18 cellular contexts compared by ENCODE assay signal in genomic region chr4:54714631-54715030, GRCh38.
DNase-seq lines count a peak whose midpoint lies in the region; ATAC-seq and TF ChIP-seq lines count a peak whose summit lies in the region.
"Had no signal": no experiment of that assay in that cellular context is flagged by ENCODE, and none has a peak within 500 bp of the region (broad histone marks: within the 10 kb centered on the region; RNA-seq: fewer than 3 reads in every experiment).

No MANE protein-coding gene starts in this region.

- H3K9me3 Mint-ChIP-seq in nephron: peaks cover 3% of the 10 kb centered on the region
- H3K9me3 Mint-ChIP-seq: CD4-positive, alpha-beta T cell; CD8-positive, alpha-beta T cell had no signal

- no peak overlapping the region for H3K4me3 Mint-ChIP-seq in nephron
- H3K4me3 Mint-ChIP-seq: B cell; CD4-positive, alpha-beta T cell; CD8-positive, alpha-beta T cell had no signal

- H3K27me3 Mint-ChIP-seq in nephron (ENCODE audit: low read depth): no peaks in the 10 kb centered on the region

- no peak overlapping the region for H3K4me3 ChIP-seq in retinal pigment epithelial cell (ENCODE audit: low read length)
- H3K4me3 ChIP-seq: A549; BLaER1 treated with 17β-estradiol and CSF1 and Interleukin-3, amounts not matched to agents 10 nM and 100 nM had no signal

- H3K27ac Mint-ChIP-seq in nephron: peak overlapping the region in 2 of 3 experiments; percentile 60 to 71
- H3K27ac Mint-ChIP-seq: B cell; CD4-positive, alpha-beta T cell; CD8-positive, alpha-beta T cell had no signal

- DNase-seq in NCI-H748 (lab: John Stamatoyannopoulos, UW; ENCODE audit: unreplicated experiment) (peak; percentile 5), NCI-H748 treated with DMSO at 0.1 percent for 48 hours (lab: John Stamatoyannopoulos, UW) (no peak), foreskin melanocyte (peak; percentile 92), retinal pigment epithelial cell (ENCODE audit: low read depth) (peak; percentile 40), NCI-H2107 treated with DMSO at 0.1 percent for 48 hours (lab: John Stamatoyannopoulos, UW; ENCODE audit: unreplicated experiment) (no peak), NCI-H524 treated with DMSO at 0.1 percent for 48 hours (lab: John Stamatoyannopoulos, UW) (no peak)
- DNase-seq: AML-193; Caco-2; Calu3; CD4-positive, alpha-beta T cell; CD8-positive, alpha-beta T cell; DMS79 treated with DMSO at 0.1 percent for 48 hours; GF-D8 had no signal

- H3K4me1 Mint-ChIP-seq in nephron: peaks cover 5% of the 10 kb centered on the region
- H3K4me1 Mint-ChIP-seq: B cell had no signal

- H3K36me3 Mint-ChIP-seq in nephron (ENCODE audit: low read depth): peaks cover 2% of the 10 kb centered on the region
- H3K36me3 Mint-ChIP-seq: CD8-positive, alpha-beta T cell had no signal

- no peak for ATAC-seq in GM21390 (IDR thresholded peaks at IDR 0.05; ENCODE audit: unreplicated experiment)
- ATAC-seq: A549; CD8-positive, alpha-beta T cell had no signal

- TF ChIP-seq CTCF in nephron (IDR thresholded peaks at IDR 0.05; ENCODE audit: unreplicated experiment in 3 of 3) (no peak), retinal pigment epithelial cell (conservative IDR thresholded peaks at IDR 0.05; ENCODE audit: low read depth, low read length) (no peak)

Comparison
In these comparisons a context has a peak if more than half of its experiments do, and no peak if none do; other contexts are left out.
1. DNase-seq: peak in NCI-H748 (single experiment), foreskin melanocyte (single experiment) and retinal pigment epithelial cell (single experiment); none in NCI-H748 treated with DMSO at 0.1 percent for 48 hours (single experiment), NCI-H2107 treated with DMSO at 0.1 percent for 48 hours (single experiment) and NCI-H524 treated with DMSO at 0.1 percent for 48 hours (single experiment).